Comparison of ENCODE assay signal across 2 cellular contexts in the genomic region with DNA sequence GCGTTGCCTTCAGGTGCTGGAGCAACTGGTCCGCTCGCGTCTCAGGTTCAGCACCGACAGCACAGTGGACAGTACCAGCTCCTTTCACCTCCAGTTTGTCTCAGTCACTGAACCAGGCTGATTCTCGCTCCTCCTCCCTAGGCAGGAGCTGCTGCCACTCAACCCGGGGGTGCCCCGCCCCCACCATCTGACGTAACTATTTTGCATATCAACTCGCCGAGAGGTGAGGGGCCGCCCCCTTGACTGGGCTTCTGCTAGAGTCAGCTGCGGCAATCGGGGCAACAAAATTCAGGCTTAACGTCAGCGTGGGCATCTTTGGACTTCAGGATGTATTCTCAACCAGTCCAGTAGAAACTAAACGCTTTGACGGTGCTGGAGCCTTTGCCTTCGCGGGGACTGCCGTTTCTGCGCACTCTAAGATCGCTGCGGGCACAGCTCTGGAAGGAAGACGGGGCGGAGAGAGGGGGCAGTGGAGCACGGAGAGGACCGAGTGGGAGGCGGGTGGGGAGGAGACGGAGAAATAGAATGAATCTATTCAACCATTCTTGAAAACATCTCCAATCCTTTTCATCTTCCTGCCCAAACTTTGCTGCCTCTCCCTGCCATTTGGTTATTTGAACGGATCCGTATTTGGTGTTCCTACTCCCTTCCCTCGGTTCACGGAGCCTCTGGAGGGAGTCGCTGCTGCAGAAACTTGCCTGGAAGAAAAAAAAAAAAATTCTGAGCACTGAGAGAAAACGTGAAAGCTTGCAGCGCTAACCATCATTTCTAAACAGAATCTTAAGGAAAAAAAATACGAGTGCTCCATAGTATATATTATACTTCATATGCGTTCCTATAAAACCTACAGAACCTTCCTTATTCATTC.
TF ChIP-seq lines count a peak whose summit lies in the region.

A gene (minus strand): TSS at position 109 of the 868 bp plus-strand sequence. CDS start 52,604 bp downstream, outside the sequence.

TF ChIP-seq in WTC11, 78 proteins besides CTCF, POLR2A, EP300 and RAD21 (continued from another document and continues in another):
- TF ChIP-seq, protein P1, sequence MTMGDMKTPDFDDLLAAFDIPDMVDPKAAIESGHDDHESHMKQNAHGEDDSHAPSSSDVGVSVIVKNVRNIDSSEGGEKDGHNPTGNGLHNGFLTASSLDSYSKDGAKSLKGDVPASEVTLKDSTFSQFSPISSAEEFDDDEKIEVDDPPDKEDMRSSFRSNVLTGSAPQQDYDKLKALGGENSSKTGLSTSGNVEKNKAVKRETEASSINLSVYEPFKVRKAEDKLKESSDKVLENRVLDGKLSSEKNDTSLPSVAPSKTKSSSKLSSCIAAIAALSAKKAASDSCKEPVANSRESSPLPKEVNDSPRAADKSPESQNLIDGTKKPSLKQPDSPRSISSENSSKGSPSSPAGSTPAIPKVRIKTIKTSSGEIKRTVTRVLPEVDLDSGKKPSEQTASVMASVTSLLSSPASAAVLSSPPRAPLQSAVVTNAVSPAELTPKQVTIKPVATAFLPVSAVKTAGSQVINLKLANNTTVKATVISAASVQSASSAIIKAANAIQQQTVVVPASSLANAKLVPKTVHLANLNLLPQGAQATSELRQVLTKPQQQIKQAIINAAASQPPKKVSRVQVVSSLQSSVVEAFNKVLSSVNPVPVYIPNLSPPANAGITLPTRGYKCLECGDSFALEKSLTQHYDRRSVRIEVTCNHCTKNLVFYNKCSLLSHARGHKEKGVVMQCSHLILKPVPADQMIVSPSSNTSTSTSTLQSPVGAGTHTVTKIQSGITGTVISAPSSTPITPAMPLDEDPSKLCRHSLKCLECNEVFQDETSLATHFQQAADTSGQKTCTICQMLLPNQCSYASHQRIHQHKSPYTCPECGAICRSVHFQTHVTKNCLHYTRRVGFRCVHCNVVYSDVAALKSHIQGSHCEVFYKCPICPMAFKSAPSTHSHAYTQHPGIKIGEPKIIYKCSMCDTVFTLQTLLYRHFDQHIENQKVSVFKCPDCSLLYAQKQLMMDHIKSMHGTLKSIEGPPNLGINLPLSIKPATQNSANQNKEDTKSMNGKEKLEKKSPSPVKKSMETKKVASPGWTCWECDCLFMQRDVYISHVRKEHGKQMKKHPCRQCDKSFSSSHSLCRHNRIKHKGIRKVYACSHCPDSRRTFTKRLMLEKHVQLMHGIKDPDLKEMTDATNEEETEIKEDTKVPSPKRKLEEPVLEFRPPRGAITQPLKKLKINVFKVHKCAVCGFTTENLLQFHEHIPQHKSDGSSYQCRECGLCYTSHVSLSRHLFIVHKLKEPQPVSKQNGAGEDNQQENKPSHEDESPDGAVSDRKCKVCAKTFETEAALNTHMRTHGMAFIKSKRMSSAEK (CRISPR knock-in tag; IDR thresholded peaks at IDR 0.05; ENCODE audit: borderline replicate concordance) = no peak
- TF ChIP-seq, protein P2, sequence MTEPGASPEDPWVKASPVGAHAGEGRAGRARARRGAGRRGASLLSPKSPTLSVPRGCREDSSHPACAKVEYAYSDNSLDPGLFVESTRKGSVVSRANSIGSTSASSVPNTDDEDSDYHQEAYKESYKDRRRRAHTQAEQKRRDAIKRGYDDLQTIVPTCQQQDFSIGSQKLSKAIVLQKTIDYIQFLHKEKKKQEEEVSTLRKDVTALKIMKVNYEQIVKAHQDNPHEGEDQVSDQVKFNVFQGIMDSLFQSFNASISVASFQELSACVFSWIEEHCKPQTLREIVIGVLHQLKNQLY (CRISPR knock-in tag; IDR thresholded peaks at IDR 0.05) = no peak
- TF ChIP-seq, protein P3, sequence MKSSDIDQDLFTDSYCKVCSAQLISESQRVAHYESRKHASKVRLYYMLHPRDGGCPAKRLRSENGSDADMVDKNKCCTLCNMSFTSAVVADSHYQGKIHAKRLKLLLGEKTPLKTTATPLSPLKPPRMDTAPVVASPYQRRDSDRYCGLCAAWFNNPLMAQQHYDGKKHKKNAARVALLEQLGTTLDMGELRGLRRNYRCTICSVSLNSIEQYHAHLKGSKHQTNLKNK (CRISPR knock-in tag; IDR thresholded peaks at IDR 0.05) = no peak
- TF ChIP-seq MYBL2 (CRISPR knock-in tag; IDR thresholded peaks at IDR 0.05) (no peak), CREB1 (CRISPR knock-in tag; IDR thresholded peaks at IDR 0.05) (no peak), ZNF423 (CRISPR knock-in tag; IDR thresholded peaks at IDR 0.05) (no peak), NFE2L1 (CRISPR knock-in tag; IDR thresholded peaks at IDR 0.05) (no peak)
- TF ChIP-seq, protein P4, sequence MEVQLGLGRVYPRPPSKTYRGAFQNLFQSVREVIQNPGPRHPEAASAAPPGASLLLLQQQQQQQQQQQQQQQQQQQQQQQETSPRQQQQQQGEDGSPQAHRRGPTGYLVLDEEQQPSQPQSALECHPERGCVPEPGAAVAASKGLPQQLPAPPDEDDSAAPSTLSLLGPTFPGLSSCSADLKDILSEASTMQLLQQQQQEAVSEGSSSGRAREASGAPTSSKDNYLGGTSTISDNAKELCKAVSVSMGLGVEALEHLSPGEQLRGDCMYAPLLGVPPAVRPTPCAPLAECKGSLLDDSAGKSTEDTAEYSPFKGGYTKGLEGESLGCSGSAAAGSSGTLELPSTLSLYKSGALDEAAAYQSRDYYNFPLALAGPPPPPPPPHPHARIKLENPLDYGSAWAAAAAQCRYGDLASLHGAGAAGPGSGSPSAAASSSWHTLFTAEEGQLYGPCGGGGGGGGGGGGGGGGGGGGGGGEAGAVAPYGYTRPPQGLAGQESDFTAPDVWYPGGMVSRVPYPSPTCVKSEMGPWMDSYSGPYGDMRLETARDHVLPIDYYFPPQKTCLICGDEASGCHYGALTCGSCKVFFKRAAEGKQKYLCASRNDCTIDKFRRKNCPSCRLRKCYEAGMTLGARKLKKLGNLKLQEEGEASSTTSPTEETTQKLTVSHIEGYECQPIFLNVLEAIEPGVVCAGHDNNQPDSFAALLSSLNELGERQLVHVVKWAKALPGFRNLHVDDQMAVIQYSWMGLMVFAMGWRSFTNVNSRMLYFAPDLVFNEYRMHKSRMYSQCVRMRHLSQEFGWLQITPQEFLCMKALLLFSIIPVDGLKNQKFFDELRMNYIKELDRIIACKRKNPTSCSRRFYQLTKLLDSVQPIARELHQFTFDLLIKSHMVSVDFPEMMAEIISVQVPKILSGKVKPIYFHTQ (CRISPR knock-in tag; IDR thresholded peaks at IDR 0.05) = no peak
- TF ChIP-seq, protein P5, sequence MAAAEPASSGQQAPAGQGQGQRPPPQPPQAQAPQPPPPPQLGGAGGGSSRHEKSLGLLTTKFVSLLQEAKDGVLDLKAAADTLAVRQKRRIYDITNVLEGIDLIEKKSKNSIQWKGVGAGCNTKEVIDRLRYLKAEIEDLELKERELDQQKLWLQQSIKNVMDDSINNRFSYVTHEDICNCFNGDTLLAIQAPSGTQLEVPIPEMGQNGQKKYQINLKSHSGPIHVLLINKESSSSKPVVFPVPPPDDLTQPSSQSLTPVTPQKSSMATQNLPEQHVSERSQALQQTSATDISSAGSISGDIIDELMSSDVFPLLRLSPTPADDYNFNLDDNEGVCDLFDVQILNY (CRISPR knock-in tag; IDR thresholded peaks at IDR 0.05) = no peak
- TF ChIP-seq, protein P6, sequence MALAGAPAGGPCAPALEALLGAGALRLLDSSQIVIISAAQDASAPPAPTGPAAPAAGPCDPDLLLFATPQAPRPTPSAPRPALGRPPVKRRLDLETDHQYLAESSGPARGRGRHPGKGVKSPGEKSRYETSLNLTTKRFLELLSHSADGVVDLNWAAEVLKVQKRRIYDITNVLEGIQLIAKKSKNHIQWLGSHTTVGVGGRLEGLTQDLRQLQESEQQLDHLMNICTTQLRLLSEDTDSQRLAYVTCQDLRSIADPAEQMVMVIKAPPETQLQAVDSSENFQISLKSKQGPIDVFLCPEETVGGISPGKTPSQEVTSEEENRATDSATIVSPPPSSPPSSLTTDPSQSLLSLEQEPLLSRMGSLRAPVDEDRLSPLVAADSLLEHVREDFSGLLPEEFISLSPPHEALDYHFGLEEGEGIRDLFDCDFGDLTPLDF (CRISPR knock-in tag; IDR thresholded peaks at IDR 0.05) = no peak

TF ChIP-seq in H1, 55 proteins besides CTCF, POLR2A, EP300 and RAD21 (continued from another document):
- TF ChIP-seq CREB1 (IDR thresholded peaks at IDR 0.05) (peak; percentile 82), JUND (IDR thresholded peaks at IDR 0.05; ENCODE audit: low read length) (no peak), HDAC2 (IDR thresholded peaks at IDR 0.05; ENCODE audit: borderline replicate concordance in 1 of 2, low read depth in 2 of 2, low read length in 2 of 2) (no peak), TAF1 (IDR thresholded peaks at IDR 0.05; ENCODE audit: low read depth, low read length) (peak; percentile 60; the same call in 1 of the 2 replicates), KDM5A (IDR thresholded peaks at IDR 0.05; ENCODE audit: low read length) (no peak), RXRA (IDR thresholded peaks at IDR 0.05; ENCODE audit: insufficient read depth, low read depth, low read length) (no peak), SIN3A (conservative IDR thresholded peaks at IDR 0.05 in 1 of 2, IDR thresholded peaks at IDR 0.05 in 1 of 2; ENCODE audit: low read depth in 1 of 2, low read length in 2 of 2) (peak; percentile 95 to 96), SP1 (IDR thresholded peaks at IDR 0.05; ENCODE audit: low read depth, low read length) (peak; percentile 46; the same call in 1 of the 2 replicates), EGR1 (IDR thresholded peaks at IDR 0.05; ENCODE audit: borderline replicate concordance, low read depth, low read length) (peak; percentile 62; the same call in 1 of the 2 replicates), ZNF274 (IDR thresholded peaks at IDR 0.05; ENCODE audit: borderline replicate concordance, extremely low read depth, low read length) (no peak), SP4 (IDR thresholded peaks at IDR 0.05; ENCODE audit: low read length) (peak; percentile 95), RBBP5 (IDR thresholded peaks at IDR 0.05; ENCODE audit: borderline replicate concordance, low read depth, low read length) (peak; percentile 77; the same call in 1 of the 2 replicates), CBX5 (IDR thresholded peaks at IDR 0.05; ENCODE audit: low read depth, low read length) (no peak), SRF (IDR thresholded peaks at IDR 0.05; ENCODE audit: low read depth, low read length) (no peak), KDM1A (IDR thresholded peaks at IDR 0.05; ENCODE audit: borderline replicate concordance, low read length) (peak; percentile 50; the same call in 1 of the 2 replicates), TAF7 (optimal IDR thresholded peaks at IDR 0.05; ENCODE audit: borderline replicate concordance, low read depth, low read length) (peak; percentile 36), NANOG (IDR thresholded peaks at IDR 0.05; ENCODE audit: insufficient read depth, low read depth, low read length, poor library complexity, severe bottlenecking) (no peak), KDM4A (IDR thresholded peaks at IDR 0.05; ENCODE audit: low read depth, low read length, severe bottlenecking) (peak; percentile 92), SAP30 (IDR thresholded peaks at IDR 0.05; ENCODE audit: insufficient read depth, insufficient replicate concordance, low read length) (peak; percentile 46), POLR2AphosphoS5 (IDR thresholded peaks at IDR 0.05; ENCODE audit: low read depth, low read length) (peak; percentile 46; the same call in 1 of the 2 replicates), PHF8 (conservative IDR thresholded peaks at IDR 0.05; ENCODE audit: low read depth, low read length) (peak; percentile 43; the same call in 1 of the 2 replicates), ASH2L (IDR thresholded peaks at IDR 0.05; ENCODE audit: low read length) (peak; percentile 96)
- TF ChIP-seq, protein P7, sequence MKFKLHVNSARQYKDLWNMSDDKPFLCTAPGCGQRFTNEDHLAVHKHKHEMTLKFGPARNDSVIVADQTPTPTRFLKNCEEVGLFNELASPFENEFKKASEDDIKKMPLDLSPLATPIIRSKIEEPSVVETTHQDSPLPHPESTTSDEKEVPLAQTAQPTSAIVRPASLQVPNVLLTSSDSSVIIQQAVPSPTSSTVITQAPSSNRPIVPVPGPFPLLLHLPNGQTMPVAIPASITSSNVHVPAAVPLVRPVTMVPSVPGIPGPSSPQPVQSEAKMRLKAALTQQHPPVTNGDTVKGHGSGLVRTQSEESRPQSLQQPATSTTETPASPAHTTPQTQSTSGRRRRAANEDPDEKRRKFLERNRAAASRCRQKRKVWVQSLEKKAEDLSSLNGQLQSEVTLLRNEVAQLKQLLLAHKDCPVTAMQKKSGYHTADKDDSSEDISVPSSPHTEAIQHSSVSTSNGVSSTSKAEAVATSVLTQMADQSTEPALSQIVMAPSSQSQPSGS (IDR thresholded peaks at IDR 0.05; ENCODE audit: low read length) = 0 out of 2 replicates have a peak, but pooled peaks have one; percentile 29
- TF ChIP-seq, protein P8, sequence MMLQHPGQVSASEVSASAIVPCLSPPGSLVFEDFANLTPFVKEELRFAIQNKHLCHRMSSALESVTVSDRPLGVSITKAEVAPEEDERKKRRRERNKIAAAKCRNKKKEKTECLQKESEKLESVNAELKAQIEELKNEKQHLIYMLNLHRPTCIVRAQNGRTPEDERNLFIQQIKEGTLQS (IDR thresholded peaks at IDR 0.05; ENCODE audit: insufficient read depth, low read depth, low read length) = no peak
- TF ChIP-seq, protein P9, sequence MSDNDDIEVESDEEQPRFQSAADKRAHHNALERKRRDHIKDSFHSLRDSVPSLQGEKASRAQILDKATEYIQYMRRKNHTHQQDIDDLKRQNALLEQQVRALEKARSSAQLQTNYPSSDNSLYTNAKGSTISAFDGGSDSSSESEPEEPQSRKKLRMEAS (IDR thresholded peaks at IDR 0.05) = peak; percentile 45; the same call in 1 of the 2 replicates
TF ChIP-seq in H1: peak in this region for 17.
